32 cellular contexts compared by ENCODE assay signal in the genomic region with DNA sequence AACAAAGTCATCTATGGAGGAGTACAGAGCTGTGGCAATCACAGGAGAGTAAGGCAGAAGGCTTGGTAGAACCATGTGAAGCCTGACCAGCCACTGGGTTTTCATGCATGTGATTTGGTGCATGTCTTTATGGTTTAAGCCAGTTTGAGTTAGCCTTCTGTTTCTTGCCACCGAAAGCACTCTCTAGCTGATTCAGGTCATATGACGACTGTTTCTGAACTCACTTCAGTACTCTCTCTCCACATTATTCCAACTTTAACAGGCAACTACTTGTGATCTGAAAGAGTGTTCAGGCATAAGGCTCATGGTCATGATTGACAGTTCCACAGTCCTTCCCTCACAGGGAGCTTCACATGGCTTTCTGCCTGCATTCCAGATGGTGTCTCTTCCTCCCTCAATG.
DNase-seq lines count a peak whose midpoint lies in the region; ATAC-seq and TF ChIP-seq lines count a peak whose summit lies in the region.
"Had no signal": no experiment of that assay in that cellular context is flagged by ENCODE, and none has a peak within 500 bp of the region (broad histone marks: within the 10 kb centered on the region; RNA-seq: fewer than 3 reads in every experiment).

No MANE protein-coding gene starts in this region.

- no peaks in the 10 kb centered on the region for H3K9me3 ChIP-seq in OCI-LY3 (ENCODE audit: insufficient read depth, low read length)
- H3K9me3 ChIP-seq: breast epithelium, SJSA1, suprapubic skin, upper lobe of left lung had no signal

- peaks cover 4% of the 10 kb centered on the region for H3K9me3 Mint-ChIP-seq in activated CD4-positive, alpha-beta T cell treated with anti-CD3 and anti-CD28 coated beads, Interleukin-2, amount 10 ng/mL, durations not matched to agents 24 days and 14 days
- H3K9me3 Mint-ChIP-seq: activated naive CD8-positive, alpha-beta T cell treated with anti-CD3 and anti-CD28 coated beads for 36 hours; GM23338; memory B cell; nephron progenitor cell had no signal

- ATAC-seq in GM18502 (IDR thresholded peaks at IDR 0.05; ENCODE audit: poor library complexity, unreplicated experiment), result no peak
- ATAC-seq: GM23338, left lobe of liver had no signal

- peaks cover 30% of the 10 kb centered on the region for H3K4me1 Mint-ChIP-seq in activated CD4-positive, alpha-beta T cell treated with anti-CD3 and anti-CD28 coated beads, Interleukin-2, amount 10 ng/mL, durations not matched to agents 24 days and 14 days
- H3K4me1 Mint-ChIP-seq: GM23338 had no signal

- intact Hi-C loops in activated CD4-positive, alpha-beta T cell treated with anti-CD3 and anti-CD28 coated beads, Interleukin-2, amount 10 ng/mL, durations not matched to agents 24 days and 14 days (cut with micrococcal nuclease), result no loop called here

- no peaks in the 10 kb centered on the region for H3K79me2 ChIP-seq in OCI-LY3 (ENCODE audit: low read length)

- H3K36me3 Mint-ChIP-seq in activated CD4-positive, alpha-beta T cell treated with anti-CD3 and anti-CD28 coated beads, Interleukin-2, amount 10 ng/mL, durations not matched to agents 24 days and 14 days (ENCODE audit: low read depth), result peaks cover 4% of the 10 kb centered on the region
- H3K36me3 Mint-ChIP-seq: activated naive CD8-positive, alpha-beta T cell treated with anti-CD3 and anti-CD28 coated beads for 36 hours; CD4-positive, alpha-beta memory T cell; memory B cell had no signal

- TF ChIP-seq CTCF in OCI-LY3 (IDR thresholded peaks at IDR 0.05; ENCODE audit: low read depth, low read length), result no peak
- TF ChIP-seq CTCF in foreskin fibroblast (IDR thresholded peaks at IDR 0.05; ENCODE audit: low read depth, low read length), result no peak

- no peaks in the 10 kb centered on the region for H3K27me3 Mint-ChIP-seq in activated CD4-positive, alpha-beta T cell treated with anti-CD3 and anti-CD28 coated beads, Interleukin-2, amount 10 ng/mL, durations not matched to agents 24 days and 14 days
- H3K27me3 Mint-ChIP-seq: activated naive CD8-positive, alpha-beta T cell treated with anti-CD3 and anti-CD28 coated beads for 36 hours; CD4-positive, alpha-beta memory T cell; memory B cell had no signal

- H3K4me1 ChIP-seq in OCI-LY3 (ENCODE audit: low read length), result peaks cover 53% of the 10 kb centered on the region
- H3K4me1 ChIP-seq: breast epithelium, suprapubic skin, upper lobe of left lung had no signal

- 0 out of 2 replicates have a peak overlapping the region, but pooled peaks have one; percentile 10 for H3K4me2 ChIP-seq in OCI-LY3 (ENCODE audit: low read length)
- H3K4me2 ChIP-seq: GM23338 had no signal

- H3K27ac ChIP-seq in OCI-LY3 (ENCODE audit: low read length), result peak overlapping the region; percentile 9; the same call in 1 of the 2 replicates
- H3K27ac ChIP-seq: breast epithelium, RWPE1, SJSA1, skin epidermis, suprapubic skin, upper lobe of left lung had no signal

- H3K4me3 ChIP-seq in OCI-LY3 (ENCODE audit: low read length) (no peak overlapping the region), foreskin fibroblast (ENCODE audit: low read depth in 1 of 2, low read length in 2 of 2) (no peak overlapping the region)
- H3K4me3 ChIP-seq: breast epithelium, GM23338, SJSA1, skin epidermis, suprapubic skin, upper lobe of left lung had no signal

- no peaks in the 10 kb centered on the region for H4K20me1 ChIP-seq in OCI-LY3 (ENCODE audit: insufficient read depth, low read length)

- no peaks in the 10 kb centered on the region for H3K36me3 ChIP-seq in OCI-LY3 (replicated peaks; ENCODE audit: low read depth, low read length)
- H3K36me3 ChIP-seq: breast epithelium, SJSA1, suprapubic skin, upper lobe of left lung had no signal

- DNase-seq in activated CD4-positive, alpha-beta T cell treated with anti-CD3 and anti-CD28 coated beads, Interleukin-2, amount 10 ng/mL, durations not matched to agents 24 days and 14 days, result peak; percentile 54
- no peak for DNase-seq in activated CD4-positive, alpha-beta T cell treated with anti-CD3 and anti-CD28 coated beads, Interleukin-2, amount 50 U/mL, for 4 hours
- peak; percentile 29 for DNase-seq in inferior parietal cortex (ENCODE audit: extremely low spot score)
- DNase-seq in NCI-H526 treated with DMSO at 0.1 percent for 48 hours (lab: John Stamatoyannopoulos, UW), result no peak
- no peak for DNase-seq in foreskin fibroblast
- DNase-seq in stimulated activated CD4-positive, alpha-beta T cell treated with anti-CD3 and anti-CD28 coated beads, Interleukin-4, amount 100 ng/mL, for 4 hours, result no peak
- DNase-seq: activated CD4-positive, alpha-beta T cell treated with anti-CD3 and anti-CD28 coated beads for 48 hours; activated effector memory CD4-positive, alpha-beta T cell treated with anti-CD3 and anti-CD28 coated beads, Interleukin-2, amount 50 U/mL, for 16 hours; activated naive CD8-positive, alpha-beta T cell treated with anti-CD3 and anti-CD28 coated beads for 36 hours; CD4-positive, alpha-beta memory T cell; effector CD4-positive, alpha-beta T cell; EL; hypothalamus; NCI-H1417; NCI-H2029; NCI-H2227 treated with DMSO at 0.1 percent for 48 hours; NCI-H69; nephron progenitor cell; retina; stimulated activated naive CD4-positive, alpha-beta T cell; T1000; upper lobe of left lung had no signal

- no peak overlapping the region for H3K27ac Mint-ChIP-seq in activated CD4-positive, alpha-beta T cell treated with anti-CD3 and anti-CD28 coated beads, Interleukin-2, amount 10 ng/mL, durations not matched to agents 24 days and 14 days
- H3K27ac Mint-ChIP-seq: activated naive CD8-positive, alpha-beta T cell treated with anti-CD3 and anti-CD28 coated beads for 36 hours; GM23338; memory B cell; nephron progenitor cell had no signal

- H2AFZ ChIP-seq in OCI-LY3 (ENCODE audit: low read depth, low read length), result no peak overlapping the region
- H2AFZ ChIP-seq: GM23338 had no signal

- H3K4me3 Mint-ChIP-seq in activated CD4-positive, alpha-beta T cell treated with anti-CD3 and anti-CD28 coated beads, Interleukin-2, amount 10 ng/mL, durations not matched to agents 24 days and 14 days, result no peak overlapping the region
- H3K4me3 Mint-ChIP-seq: activated naive CD8-positive, alpha-beta T cell treated with anti-CD3 and anti-CD28 coated beads for 36 hours; CD4-positive, alpha-beta memory T cell; GM23338; memory B cell; nephron progenitor cell had no signal

- H3K27me3 ChIP-seq in OCI-LY3 (ENCODE audit: low read depth, low read length), result no peaks in the 10 kb centered on the region
- H3K27me3 ChIP-seq: breast epithelium, SJSA1, upper lobe of left lung had no signal

- no peak overlapping the region for H3K9ac ChIP-seq in OCI-LY3 (ENCODE audit: low read length)

Comparison
In these comparisons a context has a peak if more than half of its experiments do, and no peak if none do; other contexts are left out.
1. DNase-seq: peak in activated CD4-positive, alpha-beta T cell treated with anti-CD3 and anti-CD28 coated beads, Interleukin-2, amount 10 ng/mL, durations not matched to agents 24 days and 14 days (single experiment) and inferior parietal cortex (single experiment); none in activated CD4-positive, alpha-beta T cell treated with anti-CD3 and anti-CD28 coated beads, Interleukin-2, amount 50 U/mL, for 4 hours (0 of 2), NCI-H526 treated with DMSO at 0.1 percent for 48 hours (single experiment), foreskin fibroblast (0 of 2) and stimulated activated CD4-positive, alpha-beta T cell treated with anti-CD3 and anti-CD28 coated beads, Interleukin-4, amount 100 ng/mL, for 4 hours (0 of 2).